Comparison of ENCODE assay signal across 7 cellular contexts in the genomic region with DNA sequence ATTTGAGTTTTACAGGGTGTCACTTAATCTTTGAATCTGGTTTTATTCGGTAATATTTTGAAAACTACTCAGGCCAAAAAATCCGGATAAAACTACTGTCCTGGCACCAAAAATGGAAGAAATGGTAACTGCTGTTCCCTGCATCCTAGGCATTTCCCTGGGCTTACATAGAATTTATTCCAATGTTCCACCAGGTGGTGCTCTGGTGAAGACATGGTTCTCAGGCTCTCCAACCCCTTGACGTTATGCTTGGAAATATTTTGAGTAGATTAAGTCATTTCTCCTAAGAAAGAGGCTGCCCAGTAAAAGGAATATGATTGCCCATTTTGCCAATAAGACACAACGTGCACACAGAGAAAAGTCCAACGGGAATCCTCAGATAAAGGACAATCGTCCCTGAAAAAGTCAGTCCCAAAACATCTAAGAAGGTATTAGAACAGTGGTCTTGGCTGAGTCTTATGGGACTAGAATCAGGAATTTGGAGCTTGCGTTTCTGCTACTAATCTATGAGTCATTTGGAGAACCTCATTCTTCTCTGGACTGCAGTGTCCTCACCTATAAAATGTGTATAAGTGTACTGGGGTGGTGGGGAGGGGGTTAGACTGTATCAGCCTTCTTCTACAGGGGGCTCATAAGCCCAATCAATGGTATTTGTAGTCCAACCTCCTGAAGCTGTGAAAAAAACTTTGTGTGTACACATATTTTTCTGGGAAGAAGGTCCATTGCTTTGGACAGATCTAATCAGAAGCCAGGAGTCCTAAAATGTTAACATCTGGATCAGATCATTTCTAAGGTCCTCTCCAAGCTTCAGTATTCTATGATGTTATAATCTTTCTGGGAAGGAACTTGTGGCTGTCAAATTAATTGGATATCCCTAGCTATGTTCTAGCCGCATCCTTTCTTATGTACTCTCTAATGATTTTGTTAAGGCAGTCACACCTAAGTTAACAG.
DNase-seq lines count a peak whose midpoint lies in the region; ATAC-seq, FAIRE-seq and TF ChIP-seq lines count a peak whose summit lies in the region.

No MANE protein-coding gene starts in this region.

- TF ChIP-seq CTCF in NB4 (IDR thresholded peaks at IDR 0.05; ENCODE audit: low read depth, low read length), result peak; percentile 49
- TF ChIP-seq CTCF in WTC11 (IDR thresholded peaks at IDR 0.05), result no peak
- peak in 2 of 3 experiments; percentile 43 to 48 for TF ChIP-seq CTCF in testis (IDR thresholded peaks at IDR 0.05)

- POLR2A ChIA-PET in WTC11 (lab: Charles Lee), result no interaction called here

- H3K27ac ChIP-seq in testis, result no peak overlapping the region

- H3K4me3 ChIP-seq in NB4 (ENCODE audit: low read depth, low read length) (no peak overlapping the region), testis (no peak overlapping the region)

- no peaks in the 10 kb centered on the region for H3K9me3 ChIP-seq in testis

- peaks cover 3% of the 10 kb centered on the region; the same call in 1 of the 2 replicates for H3K36me3 Mint-ChIP-seq in WTC11
- no peaks in the 10 kb centered on the region for H3K36me3 Mint-ChIP-seq in activated CD4-positive, alpha-beta T cell treated with anti-CD3 and anti-CD28 coated beads, Interleukin-2, amount 10 ng/mL, durations not matched to agents 24 days and 14 days (ENCODE audit: low read depth)

- TF ChIP-seq POLR2A in NB4 (IDR thresholded peaks at IDR 0.05; ENCODE audit: extremely low read depth, insufficient read length) (no peak), testis (IDR thresholded peaks at IDR 0.05) (no peak)

- WGBS in testis, 2 donors, result 50 to 51% methylated on average over 8 of the region's 8 CpGs

- peaks cover 16% of the 10 kb centered on the region for H3K4me1 Mint-ChIP-seq in WTC11
- H3K4me1 Mint-ChIP-seq in activated CD4-positive, alpha-beta T cell treated with anti-CD3 and anti-CD28 coated beads, Interleukin-2, amount 10 ng/mL, durations not matched to agents 24 days and 14 days, result no peaks in the 10 kb centered on the region

- ATAC-seq in WTC11 (peak; percentile 78), GM21717 (IDR thresholded peaks at IDR 0.05; ENCODE audit: unreplicated experiment) (no peak)

- H3K27ac Mint-ChIP-seq in WTC11, result peak overlapping the region; percentile 26
- no peak overlapping the region for H3K27ac Mint-ChIP-seq in activated CD4-positive, alpha-beta T cell treated with anti-CD3 and anti-CD28 coated beads, Interleukin-2, amount 10 ng/mL, durations not matched to agents 24 days and 14 days

- CTCF ChIA-PET in WTC11 (lab: Charles Lee), result interaction anchor here (0.8 to 3.5 kb wide), 12 partner anchors 9 to 452 kb away, joined by 3 to 20 read pairs (median 4); a partner anchor contains a TSS

- FAIRE-seq in GM18507 (lab: Jason Lieb, UNC), result peak; percentile 75

- no peak overlapping the region for H3K4me3 Mint-ChIP-seq in WTC11
- no peak overlapping the region for H3K4me3 Mint-ChIP-seq in activated CD4-positive, alpha-beta T cell treated with anti-CD3 and anti-CD28 coated beads, Interleukin-2, amount 10 ng/mL, durations not matched to agents 24 days and 14 days

- DNase-seq in GM18507 (ENCODE audit: extremely low spot score, insufficient read length, low read depth) (no peak), NB4 (ENCODE audit: low read depth) (peak; percentile 80), WTC11 (ENCODE audit: low spot score) (no peak), iPS DF 4.7 (ENCODE audit: extremely low read depth, low spot score) (peak; percentile 33), testis (peak; percentile 37)
- no peak for DNase-seq in activated CD4-positive, alpha-beta T cell treated with anti-CD3 and anti-CD28 coated beads, Interleukin-2, amount 10 ng/mL, durations not matched to agents 24 days and 14 days

- H3K9me3 Mint-ChIP-seq in WTC11, result peaks cover 13% of the 10 kb centered on the region
- no peaks in the 10 kb centered on the region for H3K9me3 Mint-ChIP-seq in activated CD4-positive, alpha-beta T cell treated with anti-CD3 and anti-CD28 coated beads, Interleukin-2, amount 10 ng/mL, durations not matched to agents 24 days and 14 days

- no peaks in the 10 kb centered on the region for H3K36me3 ChIP-seq in testis (ENCODE audit: low read depth, missing control alignments)

- H3K27me3 Mint-ChIP-seq in WTC11 (ENCODE audit: low read depth), result no peaks in the 10 kb centered on the region
- no peaks in the 10 kb centered on the region for H3K27me3 Mint-ChIP-seq in activated CD4-positive, alpha-beta T cell treated with anti-CD3 and anti-CD28 coated beads, Interleukin-2, amount 10 ng/mL, durations not matched to agents 24 days and 14 days

- H3K27me3 ChIP-seq in testis, result no peaks in the 10 kb centered on the region

- no peaks in the 10 kb centered on the region for H3K4me1 ChIP-seq in testis

- intact Hi-C loops in testis (cut with DNase I; ENCODE audit: low total_unique reads), result no loop called here
- intact Hi-C loops in activated CD4-positive, alpha-beta T cell treated with anti-CD3 and anti-CD28 coated beads, Interleukin-2, amount 10 ng/mL, durations not matched to agents 24 days and 14 days (cut with micrococcal nuclease), result no loop called here

TF ChIP-seq in WTC11, 78 proteins besides CTCF, POLR2A, EP300 and RAD21:
- TF ChIP-seq SP1 (CRISPR knock-in tag; conservative IDR thresholded peaks at IDR 0.05) (no peak), ZNF263 (CRISPR knock-in tag; IDR thresholded peaks at IDR 0.05; ENCODE audit: low read depth) (no peak), RELA (CRISPR knock-in tag; IDR thresholded peaks at IDR 0.05; ENCODE audit: borderline replicate concordance) (no peak), HMGA2 (CRISPR knock-in tag; IDR thresholded peaks at IDR 0.05) (no peak), FOXJ3 (CRISPR knock-in tag; IDR thresholded peaks at IDR 0.05; ENCODE audit: borderline replicate concordance) (no peak), ZNF671 (CRISPR knock-in tag; IDR thresholded peaks at IDR 0.05) (no peak)
- TF ChIP-seq, protein P1, sequence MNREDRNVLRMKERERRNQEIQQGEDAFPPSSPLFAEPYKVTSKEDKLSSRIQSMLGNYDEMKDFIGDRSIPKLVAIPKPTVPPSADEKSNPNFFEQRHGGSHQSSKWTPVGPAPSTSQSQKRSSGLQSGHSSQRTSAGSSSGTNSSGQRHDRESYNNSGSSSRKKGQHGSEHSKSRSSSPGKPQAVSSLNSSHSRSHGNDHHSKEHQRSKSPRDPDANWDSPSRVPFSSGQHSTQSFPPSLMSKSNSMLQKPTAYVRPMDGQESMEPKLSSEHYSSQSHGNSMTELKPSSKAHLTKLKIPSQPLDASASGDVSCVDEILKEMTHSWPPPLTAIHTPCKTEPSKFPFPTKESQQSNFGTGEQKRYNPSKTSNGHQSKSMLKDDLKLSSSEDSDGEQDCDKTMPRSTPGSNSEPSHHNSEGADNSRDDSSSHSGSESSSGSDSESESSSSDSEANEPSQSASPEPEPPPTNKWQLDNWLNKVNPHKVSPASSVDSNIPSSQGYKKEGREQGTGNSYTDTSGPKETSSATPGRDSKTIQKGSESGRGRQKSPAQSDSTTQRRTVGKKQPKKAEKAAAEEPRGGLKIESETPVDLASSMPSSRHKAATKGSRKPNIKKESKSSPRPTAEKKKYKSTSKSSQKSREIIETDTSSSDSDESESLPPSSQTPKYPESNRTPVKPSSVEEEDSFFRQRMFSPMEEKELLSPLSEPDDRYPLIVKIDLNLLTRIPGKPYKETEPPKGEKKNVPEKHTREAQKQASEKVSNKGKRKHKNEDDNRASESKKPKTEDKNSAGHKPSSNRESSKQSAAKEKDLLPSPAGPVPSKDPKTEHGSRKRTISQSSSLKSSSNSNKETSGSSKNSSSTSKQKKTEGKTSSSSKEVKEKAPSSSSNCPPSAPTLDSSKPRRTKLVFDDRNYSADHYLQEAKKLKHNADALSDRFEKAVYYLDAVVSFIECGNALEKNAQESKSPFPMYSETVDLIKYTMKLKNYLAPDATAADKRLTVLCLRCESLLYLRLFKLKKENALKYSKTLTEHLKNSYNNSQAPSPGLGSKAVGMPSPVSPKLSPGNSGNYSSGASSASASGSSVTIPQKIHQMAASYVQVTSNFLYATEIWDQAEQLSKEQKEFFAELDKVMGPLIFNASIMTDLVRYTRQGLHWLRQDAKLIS (CRISPR knock-in tag; IDR thresholded peaks at IDR 0.05; ENCODE audit: borderline replicate concordance), result no peak
- TF ChIP-seq, protein P2, sequence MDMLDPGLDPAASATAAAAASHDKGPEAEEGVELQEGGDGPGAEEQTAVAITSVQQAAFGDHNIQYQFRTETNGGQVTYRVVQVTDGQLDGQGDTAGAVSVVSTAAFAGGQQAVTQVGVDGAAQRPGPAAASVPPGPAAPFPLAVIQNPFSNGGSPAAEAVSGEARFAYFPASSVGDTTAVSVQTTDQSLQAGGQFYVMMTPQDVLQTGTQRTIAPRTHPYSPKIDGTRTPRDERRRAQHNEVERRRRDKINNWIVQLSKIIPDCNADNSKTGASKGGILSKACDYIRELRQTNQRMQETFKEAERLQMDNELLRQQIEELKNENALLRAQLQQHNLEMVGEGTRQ (CRISPR knock-in tag; IDR thresholded peaks at IDR 0.05), result no peak

Comparison
In these comparisons a context has a peak if more than half of its experiments do, and no peak if none do; other contexts are left out.
1. DNase-seq: peak in NB4 (single experiment), iPS DF 4.7 (single experiment) and testis (single experiment); none in GM18507 (single experiment), WTC11 (single experiment) and activated CD4-positive, alpha-beta T cell treated with anti-CD3 and anti-CD28 coated beads, Interleukin-2, amount 10 ng/mL, durations not matched to agents 24 days and 14 days (single experiment).